Comparison of ENCODE assay signal across 7 cellular contexts in genomic region chr5:181205402-181205734, GRCh38. TPM values are rescaled to one million over a fixed set of nuclear protein-coding genes. Genes with fewer than 3 reads are reported as not detected.
DNase-seq lines count a peak whose midpoint lies in the region; ATAC-seq and TF ChIP-seq lines count a peak whose summit lies in the region.
"Had no signal": no experiment of that assay in that cellular context is flagged by ENCODE, and none has a peak within 500 bp of the region (broad histone marks: within the 10 kb centered on the region; RNA-seq: fewer than 3 reads in every experiment).

No MANE protein-coding gene starts in this region.

- peak overlapping the region; percentile 61 to 75 (median 71) for H3K4me3 ChIP-seq in BLaER1 treated with 17β-estradiol and CSF1 and Interleukin-3, amounts not matched to agents 10 nM and 100 nM
- H3K4me3 ChIP-seq in lower lobe of right lung: peak overlapping the region; percentile 71

- H3K27me3 ChIP-seq in BLaER1 treated with 17β-estradiol and CSF1 and Interleukin-3, amounts not matched to agents 10 nM and 100 nM: peaks cover 40 to 80% (median 68%) of the 10 kb centered on the region in 11 experiments
- no peaks in the 10 kb centered on the region for H3K27me3 ChIP-seq in lower lobe of right lung (ENCODE audit: low read depth)

- H3K9me3 Mint-ChIP-seq in activated CD8-positive, alpha-beta T cell treated with anti-CD3 and anti-CD28 coated beads for 36 hours: no peaks in the 10 kb centered on the region

- H3K36me3 ChIP-seq in BLaER1 treated with 17β-estradiol and CSF1 and Interleukin-3, amounts not matched to agents 10 nM and 100 nM: no peaks in the 10 kb centered on the region
- H3K36me3 ChIP-seq in lower lobe of right lung: no peaks in the 10 kb centered on the region

- H4K20me1 ChIP-seq in BLaER1 treated with 17β-estradiol and CSF1 and Interleukin-3, amounts not matched to agents 10 nM and 100 nM: peaks cover 0 to 30% (median 17%) of the 10 kb centered on the region in 11 experiments; a peak in 14 of 22 replicates

- ATAC-seq in activated CD8-positive, alpha-beta T cell treated with anti-CD3 and anti-CD28 coated beads for 36 hours: no peak
- ATAC-seq in lower lobe of right lung (peak in 1 of 2 donors; percentile 2), GM18519 (IDR thresholded peaks at IDR 0.05; ENCODE audit: low FRiP score, unreplicated experiment) (no peak), HG02981 (IDR thresholded peaks at IDR 0.05; ENCODE audit: unreplicated experiment) (no peak)

- no peak for DNase-seq in activated CD8-positive, alpha-beta T cell treated with anti-CD3 and anti-CD28 coated beads for 36 hours
- no peak for DNase-seq in lower lobe of right lung
- DNase-seq in activated effector memory CD4-positive, alpha-beta T cell treated with anti-CD3 and anti-CD28 coated beads, Interleukin-2, amount 50 U/mL, for 16 hours: no peak
- DNase-seq: activated CD4-positive, CD25-positive, alpha-beta regulatory T cell had no signal

- peak overlapping the region in 10 of 11 experiments; percentile 54 to 79 (median 73); a peak in 18 of 22 replicates for H3K9ac ChIP-seq in BLaER1 treated with 17β-estradiol and CSF1 and Interleukin-3, amounts not matched to agents 10 nM and 100 nM

- POLR2A ChIA-PET in activated CD8-positive, alpha-beta T cell treated with anti-CD3 and anti-CD28 coated beads for 36 hours (lab: Charles Lee): interaction anchor here (0.8 to 8.4 kb wide), 2 partner anchors 14 to 21 kb away, joined by 3 to 159 read pairs; no protein-coding TSS in a partner anchor

- peak overlapping the region; percentile 95 to 100 (median 99) for H3K4me2 ChIP-seq in BLaER1 treated with 17β-estradiol and CSF1 and Interleukin-3, amounts not matched to agents 10 nM and 100 nM

- peaks cover 29% of the 10 kb centered on the region for H3K4me1 Mint-ChIP-seq in activated CD8-positive, alpha-beta T cell treated with anti-CD3 and anti-CD28 coated beads for 36 hours (ENCODE audit: low read depth)

- no peak overlapping the region for H3K27ac ChIP-seq in BLaER1 treated with 17β-estradiol and CSF1 and Interleukin-3, amounts not matched to agents 10 nM and 100 nM
- peak overlapping the region; percentile 79 for H3K27ac ChIP-seq in lower lobe of right lung

- intact Hi-C loops in activated CD8-positive, alpha-beta T cell treated with anti-CD3 and anti-CD28 coated beads for 36 hours (cut with micrococcal nuclease): no loop called here
- intact Hi-C loops in lower lobe of right lung (cut with DNase I): no loop called here

- TF ChIP-seq CTCF in activated CD8-positive, alpha-beta T cell treated with anti-CD3 and anti-CD28 coated beads for 36 hours (IDR thresholded peaks at IDR 0.05): no peak
- TF ChIP-seq CTCF in lower lobe of right lung (IDR thresholded peaks at IDR 0.05): no peak

- CTCF ChIA-PET in activated CD8-positive, alpha-beta T cell treated with anti-CD3 and anti-CD28 coated beads for 36 hours (lab: Charles Lee): interaction anchor here (8.4 kb wide), 1 partner anchor 15 kb away, joined by 80 read pairs; no protein-coding TSS in a partner anchor

- H3K4me3 Mint-ChIP-seq in activated CD8-positive, alpha-beta T cell treated with anti-CD3 and anti-CD28 coated beads for 36 hours: peak overlapping the region; percentile 89

- H3K36me3 Mint-ChIP-seq in activated CD8-positive, alpha-beta T cell treated with anti-CD3 and anti-CD28 coated beads for 36 hours (ENCODE audit: low read depth): peaks cover 7% of the 10 kb centered on the region

- H3K9me3 ChIP-seq in BLaER1 treated with 17β-estradiol and CSF1 and Interleukin-3, amounts not matched to agents 10 nM and 100 nM (replicated peaks in 1 of 11): no peaks in the 10 kb centered on the region
- no peaks in the 10 kb centered on the region for H3K9me3 ChIP-seq in lower lobe of right lung

- H3K4me1 ChIP-seq in BLaER1 treated with 17β-estradiol and CSF1 and Interleukin-3, amounts not matched to agents 10 nM and 100 nM: peaks cover 18 to 49% (median 36%) of the 10 kb centered on the region in 10 experiments
- peaks cover 28% of the 10 kb centered on the region for H3K4me1 ChIP-seq in lower lobe of right lung

- peaks cover 28% of the 10 kb centered on the region for H3K27me3 Mint-ChIP-seq in activated CD8-positive, alpha-beta T cell treated with anti-CD3 and anti-CD28 coated beads for 36 hours

- no peak overlapping the region for H3K27ac Mint-ChIP-seq in activated CD8-positive, alpha-beta T cell treated with anti-CD3 and anti-CD28 coated beads for 36 hours

RNA-seq across cellular contexts. Expression of gene TRIM7, which starts 0.4 kb away (rescaled TPM):
- total RNA-seq in activated CD8-positive, alpha-beta T cell treated with anti-CD3 and anti-CD28 coated beads for 36 hours: 1 to 10 TPM; 1.1 to 3.0 TPM
- total RNA-seq in lower lobe of right lung: 4.3 TPM

RNA-seq across cellular contexts. Expression of gene TRIM41, which starts 17.7 kb away (rescaled TPM):
- 10 to 100 TPM; 30.6 to 31.5 TPM for total RNA-seq in activated CD8-positive, alpha-beta T cell treated with anti-CD3 and anti-CD28 coated beads for 36 hours
- 29.1 TPM for total RNA-seq in lower lobe of right lung

RNA-seq across cellular contexts. Expression of gene RACK1, which starts 38.3 kb away (rescaled TPM):
- 1,000 to 10,000 TPM; 2,759 to 2,801 TPM for total RNA-seq in activated CD8-positive, alpha-beta T cell treated with anti-CD3 and anti-CD28 coated beads for 36 hours
- 1,202 TPM for total RNA-seq in lower lobe of right lung

RNA-seq across cellular contexts. Expression of gene TRIM52, which starts 55.6 kb away (rescaled TPM):
- total RNA-seq in activated CD8-positive, alpha-beta T cell treated with anti-CD3 and anti-CD28 coated beads for 36 hours: 10 to 100 TPM; 13.2 to 13.8 TPM
- total RNA-seq in lower lobe of right lung: 20.8 TPM

RNA-seq across cellular contexts. Expression of gene OR2V2, which starts 58.0 kb away (rescaled TPM):
- not detected for total RNA-seq in activated CD8-positive, alpha-beta T cell treated with anti-CD3 and anti-CD28 coated beads for 36 hours
- not detected for total RNA-seq in lower lobe of right lung
